ENCODE assay signal across 1 cellular context in genomic region chr7:77944183-77945182, GRCh38.
TF ChIP-seq lines count a peak whose summit lies in the region.

No MANE protein-coding gene starts in this region.

TF ChIP-seq in K562, 482 proteins besides CTCF, POLR2A, EP300 and RAD21 (continued from another document):
- TF ChIP-seq CHD7 (IDR thresholded peaks at IDR 0.05; ENCODE audit: low read depth, low read length), result no peak
- no peak for TF ChIP-seq NFATC3 (IDR thresholded peaks at IDR 0.05)
- no peak for TF ChIP-seq TEAD2 (tag; IDR thresholded peaks at IDR 0.05)
- TF ChIP-seq MBD2 (IDR thresholded peaks at IDR 0.05; ENCODE audit: borderline replicate concordance, low read depth), result 0 out of 2 replicates have a peak, but pooled peaks have one; percentile 30
- TF ChIP-seq TARDBP (IDR thresholded peaks at IDR 0.05), result no peak
- no peak for TF ChIP-seq MLLT1 (IDR thresholded peaks at IDR 0.05)
- TF ChIP-seq ZFP1 (CRISPR knock-in tag; IDR thresholded peaks at IDR 0.05), result no peak
- TF ChIP-seq BRD9 (IDR thresholded peaks at IDR 0.05; ENCODE audit: low read depth, partially characterized antibody), result no peak
- peak; percentile 43; the same call in 1 of the 2 replicates for TF ChIP-seq CREB3L1 (IDR thresholded peaks at IDR 0.05; ENCODE audit: borderline replicate concordance, low read depth)
- TF ChIP-seq ZNF551 (CRISPR knock-in tag; IDR thresholded peaks at IDR 0.05), result no peak
- TF ChIP-seq ZNF75A (CRISPR knock-in tag; IDR thresholded peaks at IDR 0.05), result no peak
- no peak for TF ChIP-seq HOXB6 (CRISPR knock-in tag; IDR thresholded peaks at IDR 0.05; ENCODE audit: borderline replicate concordance)
- TF ChIP-seq ESRRB (CRISPR knock-in tag; IDR thresholded peaks at IDR 0.05; ENCODE audit: borderline replicate concordance), result no peak
- 0 out of 2 replicates have a peak, but pooled peaks have one; percentile 61 for TF ChIP-seq THRAP3 (IDR thresholded peaks at IDR 0.05; ENCODE audit: borderline replicate concordance)
- no peak for TF ChIP-seq RBM25 (IDR thresholded peaks at IDR 0.05; ENCODE audit: low read depth, low read length, severe bottlenecking)
- no peak for TF ChIP-seq ZC3H8 (IDR thresholded peaks at IDR 0.05)
- no peak for TF ChIP-seq ZSCAN32 (CRISPR knock-in tag; IDR thresholded peaks at IDR 0.05)
- peak; percentile 86 for TF ChIP-seq RNF2 (IDR thresholded peaks at IDR 0.05)
- TF ChIP-seq ADNP (tag; IDR thresholded peaks at IDR 0.05), result peak; percentile 60
- no peak; the same call in 1 of the 2 replicates for TF ChIP-seq HDAC2 (IDR thresholded peaks at IDR 0.05)
- TF ChIP-seq PREB (CRISPR knock-in tag; IDR thresholded peaks at IDR 0.05), result no peak
- TF ChIP-seq U2AF2 (optimal IDR thresholded peaks at IDR 0.05; ENCODE audit: low read depth, low read length), result no peak
- no peak for TF ChIP-seq NR2C1 (IDR thresholded peaks at IDR 0.05)
- no peak for TF ChIP-seq NR2C1 (tag; IDR thresholded peaks at IDR 0.05)
- no peak for TF ChIP-seq BDP1 (IDR thresholded peaks at IDR 0.05; ENCODE audit: insufficient read depth, insufficient read length)
- TF ChIP-seq MEF2D (tag; conservative IDR thresholded peaks at IDR 0.05; ENCODE audit: low read depth), result 0 out of 2 replicates have a peak, but pooled peaks have one; percentile 33
- no peak for TF ChIP-seq ETS2 (tag; IDR thresholded peaks at IDR 0.05; ENCODE audit: borderline replicate concordance, poor library complexity, severe bottlenecking)
- no peak for TF ChIP-seq HSF4 (CRISPR knock-in tag; IDR thresholded peaks at IDR 0.05; ENCODE audit: borderline replicate concordance)
- no peak for TF ChIP-seq ELF2 (CRISPR knock-in tag; IDR thresholded peaks at IDR 0.05)
- TF ChIP-seq NEUROD1 (IDR thresholded peaks at IDR 0.05; ENCODE audit: borderline replicate concordance, low read depth, low read length, partially characterized antibody), result no peak
TF ChIP-seq in K562: peak in this region for 83.
